1 cellular context compared by ENCODE assay signal in the genomic region with DNA sequence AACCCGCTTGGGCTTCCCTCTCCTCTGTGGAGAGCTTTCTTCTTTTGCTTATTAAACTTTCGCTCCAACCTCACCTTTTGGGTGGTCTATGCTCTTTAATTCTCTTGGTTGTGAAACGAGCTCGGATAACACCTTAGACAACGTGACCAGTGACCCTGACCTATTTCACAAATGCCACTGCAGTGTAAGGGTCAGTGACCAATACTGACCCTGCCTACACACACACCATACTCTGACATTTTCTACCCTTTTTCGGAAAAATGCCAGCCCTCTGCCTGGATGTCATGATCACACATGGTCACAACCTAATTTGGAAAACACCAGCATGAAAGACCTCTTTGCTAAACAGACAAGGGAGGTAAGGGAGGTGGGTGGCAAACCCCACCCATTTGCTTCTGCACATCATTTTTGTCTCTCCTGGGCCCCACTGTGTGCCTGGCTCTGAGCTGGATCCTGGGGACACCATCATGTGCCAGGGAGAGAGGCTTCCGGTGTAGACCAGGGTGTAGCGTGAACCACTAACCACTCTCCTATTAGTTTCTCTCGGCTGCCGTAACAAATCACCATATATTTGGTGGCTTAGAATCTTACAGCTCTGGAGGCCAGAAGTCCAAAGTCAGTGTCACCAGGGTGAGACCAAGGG.
TF ChIP-seq lines count a peak whose summit lies in the region.

No MANE protein-coding gene starts in this region.

TF ChIP-seq in HepG2, 621 proteins besides CTCF, POLR2A, EP300 and RAD21 (continued from another document and continues in another):
- peak; percentile 45; the same call in 1 of the 2 replicates for TF ChIP-seq ARID4A (CRISPR knock-in tag; IDR thresholded peaks at IDR 0.05; ENCODE audit: borderline replicate concordance)
- TF ChIP-seq HINFP (CRISPR knock-in tag; IDR thresholded peaks at IDR 0.05; ENCODE audit: low read depth): 0 out of 2 replicates have a peak, but pooled peaks have one; percentile 24
- peak; percentile 70 for TF ChIP-seq SALL1 (CRISPR knock-in tag; IDR thresholded peaks at IDR 0.05)
- peak; percentile 91 for TF ChIP-seq FOXO1 (CRISPR knock-in tag; IDR thresholded peaks at IDR 0.05)
- TF ChIP-seq, protein P1, sequence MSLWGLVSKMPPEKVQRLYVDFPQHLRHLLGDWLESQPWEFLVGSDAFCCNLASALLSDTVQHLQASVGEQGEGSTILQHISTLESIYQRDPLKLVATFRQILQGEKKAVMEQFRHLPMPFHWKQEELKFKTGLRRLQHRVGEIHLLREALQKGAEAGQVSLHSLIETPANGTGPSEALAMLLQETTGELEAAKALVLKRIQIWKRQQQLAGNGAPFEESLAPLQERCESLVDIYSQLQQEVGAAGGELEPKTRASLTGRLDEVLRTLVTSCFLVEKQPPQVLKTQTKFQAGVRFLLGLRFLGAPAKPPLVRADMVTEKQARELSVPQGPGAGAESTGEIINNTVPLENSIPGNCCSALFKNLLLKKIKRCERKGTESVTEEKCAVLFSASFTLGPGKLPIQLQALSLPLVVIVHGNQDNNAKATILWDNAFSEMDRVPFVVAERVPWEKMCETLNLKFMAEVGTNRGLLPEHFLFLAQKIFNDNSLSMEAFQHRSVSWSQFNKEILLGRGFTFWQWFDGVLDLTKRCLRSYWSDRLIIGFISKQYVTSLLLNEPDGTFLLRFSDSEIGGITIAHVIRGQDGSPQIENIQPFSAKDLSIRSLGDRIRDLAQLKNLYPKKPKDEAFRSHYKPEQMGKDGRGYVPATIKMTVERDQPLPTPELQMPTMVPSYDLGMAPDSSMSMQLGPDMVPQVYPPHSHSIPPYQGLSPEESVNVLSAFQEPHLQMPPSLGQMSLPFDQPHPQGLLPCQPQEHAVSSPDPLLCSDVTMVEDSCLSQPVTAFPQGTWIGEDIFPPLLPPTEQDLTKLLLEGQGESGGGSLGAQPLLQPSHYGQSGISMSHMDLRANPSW (CRISPR knock-in tag; IDR thresholded peaks at IDR 0.05; ENCODE audit: borderline replicate concordance): no peak
- TF ChIP-seq ZNF451 (CRISPR knock-in tag; IDR thresholded peaks at IDR 0.05): no peak
- TF ChIP-seq CCDC6 (CRISPR knock-in tag; IDR thresholded peaks at IDR 0.05): no peak
- TF ChIP-seq, protein P2, sequence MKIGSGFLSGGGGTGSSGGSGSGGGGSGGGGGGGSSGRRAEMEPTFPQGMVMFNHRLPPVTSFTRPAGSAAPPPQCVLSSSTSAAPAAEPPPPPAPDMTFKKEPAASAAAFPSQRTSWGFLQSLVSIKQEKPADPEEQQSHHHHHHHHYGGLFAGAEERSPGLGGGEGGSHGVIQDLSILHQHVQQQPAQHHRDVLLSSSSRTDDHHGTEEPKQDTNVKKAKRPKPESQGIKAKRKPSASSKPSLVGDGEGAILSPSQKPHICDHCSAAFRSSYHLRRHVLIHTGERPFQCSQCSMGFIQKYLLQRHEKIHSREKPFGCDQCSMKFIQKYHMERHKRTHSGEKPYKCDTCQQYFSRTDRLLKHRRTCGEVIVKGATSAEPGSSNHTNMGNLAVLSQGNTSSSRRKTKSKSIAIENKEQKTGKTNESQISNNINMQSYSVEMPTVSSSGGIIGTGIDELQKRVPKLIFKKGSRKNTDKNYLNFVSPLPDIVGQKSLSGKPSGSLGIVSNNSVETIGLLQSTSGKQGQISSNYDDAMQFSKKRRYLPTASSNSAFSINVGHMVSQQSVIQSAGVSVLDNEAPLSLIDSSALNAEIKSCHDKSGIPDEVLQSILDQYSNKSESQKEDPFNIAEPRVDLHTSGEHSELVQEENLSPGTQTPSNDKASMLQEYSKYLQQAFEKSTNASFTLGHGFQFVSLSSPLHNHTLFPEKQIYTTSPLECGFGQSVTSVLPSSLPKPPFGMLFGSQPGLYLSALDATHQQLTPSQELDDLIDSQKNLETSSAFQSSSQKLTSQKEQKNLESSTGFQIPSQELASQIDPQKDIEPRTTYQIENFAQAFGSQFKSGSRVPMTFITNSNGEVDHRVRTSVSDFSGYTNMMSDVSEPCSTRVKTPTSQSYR (CRISPR knock-in tag; IDR thresholded peaks at IDR 0.05; ENCODE audit: borderline replicate concordance): peak; percentile 74; the same call in 1 of the 2 replicates
- TF ChIP-seq MEIS2 (CRISPR knock-in tag; IDR thresholded peaks at IDR 0.05): no peak
- TF ChIP-seq, protein P3, sequence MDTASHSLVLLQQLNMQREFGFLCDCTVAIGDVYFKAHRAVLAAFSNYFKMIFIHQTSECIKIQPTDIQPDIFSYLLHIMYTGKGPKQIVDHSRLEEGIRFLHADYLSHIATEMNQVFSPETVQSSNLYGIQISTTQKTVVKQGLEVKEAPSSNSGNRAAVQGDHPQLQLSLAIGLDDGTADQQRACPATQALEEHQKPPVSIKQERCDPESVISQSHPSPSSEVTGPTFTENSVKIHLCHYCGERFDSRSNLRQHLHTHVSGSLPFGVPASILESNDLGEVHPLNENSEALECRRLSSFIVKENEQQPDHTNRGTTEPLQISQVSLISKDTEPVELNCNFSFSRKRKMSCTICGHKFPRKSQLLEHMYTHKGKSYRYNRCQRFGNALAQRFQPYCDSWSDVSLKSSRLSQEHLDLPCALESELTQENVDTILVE (CRISPR knock-in tag; IDR thresholded peaks at IDR 0.05): 0 out of 2 replicates have a peak, but pooled peaks have one; percentile 75
- TF ChIP-seq GFI1 (CRISPR knock-in tag; IDR thresholded peaks at IDR 0.05; ENCODE audit: borderline replicate concordance): 0 out of 2 replicates have a peak, but pooled peaks have one; percentile 26
- TF ChIP-seq CBX5 (CRISPR knock-in tag; IDR thresholded peaks at IDR 0.05; ENCODE audit: borderline replicate concordance): 0 out of 2 replicates have a peak, but pooled peaks have one; percentile 62
- no peak for TF ChIP-seq ZFY (CRISPR knock-in tag; IDR thresholded peaks at IDR 0.05)
- peak; percentile 49; the same call in 1 of the 2 replicates for TF ChIP-seq GATAD1 (CRISPR knock-in tag; IDR thresholded peaks at IDR 0.05)
- 0 out of 4 replicates have a peak, but pooled peaks of 1 of the 2 experiments have one; percentile 39 for TF ChIP-seq KLF16 (CRISPR knock-in tag; IDR thresholded peaks at IDR 0.05)
- TF ChIP-seq, protein P4, sequence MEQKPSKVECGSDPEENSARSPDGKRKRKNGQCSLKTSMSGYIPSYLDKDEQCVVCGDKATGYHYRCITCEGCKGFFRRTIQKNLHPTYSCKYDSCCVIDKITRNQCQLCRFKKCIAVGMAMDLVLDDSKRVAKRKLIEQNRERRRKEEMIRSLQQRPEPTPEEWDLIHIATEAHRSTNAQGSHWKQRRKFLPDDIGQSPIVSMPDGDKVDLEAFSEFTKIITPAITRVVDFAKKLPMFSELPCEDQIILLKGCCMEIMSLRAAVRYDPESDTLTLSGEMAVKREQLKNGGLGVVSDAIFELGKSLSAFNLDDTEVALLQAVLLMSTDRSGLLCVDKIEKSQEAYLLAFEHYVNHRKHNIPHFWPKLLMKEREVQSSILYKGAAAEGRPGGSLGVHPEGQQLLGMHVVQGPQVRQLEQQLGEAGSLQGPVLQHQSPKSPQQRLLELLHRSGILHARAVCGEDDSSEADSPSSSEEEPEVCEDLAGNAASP (CRISPR knock-in tag; IDR thresholded peaks at IDR 0.05; ENCODE audit: borderline replicate concordance): peak; percentile 90
- no peak for TF ChIP-seq NPAS2 (CRISPR knock-in tag; IDR thresholded peaks at IDR 0.05; ENCODE audit: borderline replicate concordance)
- TF ChIP-seq, protein P5, sequence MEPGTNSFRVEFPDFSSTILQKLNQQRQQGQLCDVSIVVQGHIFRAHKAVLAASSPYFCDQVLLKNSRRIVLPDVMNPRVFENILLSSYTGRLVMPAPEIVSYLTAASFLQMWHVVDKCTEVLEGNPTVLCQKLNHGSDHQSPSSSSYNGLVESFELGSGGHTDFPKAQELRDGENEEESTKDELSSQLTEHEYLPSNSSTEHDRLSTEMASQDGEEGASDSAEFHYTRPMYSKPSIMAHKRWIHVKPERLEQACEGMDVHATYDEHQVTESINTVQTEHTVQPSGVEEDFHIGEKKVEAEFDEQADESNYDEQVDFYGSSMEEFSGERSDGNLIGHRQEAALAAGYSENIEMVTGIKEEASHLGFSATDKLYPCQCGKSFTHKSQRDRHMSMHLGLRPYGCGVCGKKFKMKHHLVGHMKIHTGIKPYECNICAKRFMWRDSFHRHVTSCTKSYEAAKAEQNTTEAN (CRISPR knock-in tag; conservative IDR thresholded peaks at IDR 0.05): 0 out of 2 replicates have a peak, but pooled peaks have one; percentile 28
- TF ChIP-seq, protein P6, sequence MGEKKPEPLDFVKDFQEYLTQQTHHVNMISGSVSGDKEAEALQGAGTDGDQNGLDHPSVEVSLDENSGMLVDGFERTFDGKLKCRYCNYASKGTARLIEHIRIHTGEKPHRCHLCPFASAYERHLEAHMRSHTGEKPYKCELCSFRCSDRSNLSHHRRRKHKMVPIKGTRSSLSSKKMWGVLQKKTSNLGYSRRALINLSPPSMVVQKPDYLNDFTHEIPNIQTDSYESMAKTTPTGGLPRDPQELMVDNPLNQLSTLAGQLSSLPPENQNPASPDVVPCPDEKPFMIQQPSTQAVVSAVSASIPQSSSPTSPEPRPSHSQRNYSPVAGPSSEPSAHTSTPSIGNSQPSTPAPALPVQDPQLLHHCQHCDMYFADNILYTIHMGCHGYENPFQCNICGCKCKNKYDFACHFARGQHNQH (CRISPR knock-in tag; IDR thresholded peaks at IDR 0.05): 0 out of 2 replicates have a peak, but pooled peaks have one; percentile 24
- TF ChIP-seq CC2D1A (CRISPR knock-in tag; IDR thresholded peaks at IDR 0.05): no peak
- TF ChIP-seq, protein P7, sequence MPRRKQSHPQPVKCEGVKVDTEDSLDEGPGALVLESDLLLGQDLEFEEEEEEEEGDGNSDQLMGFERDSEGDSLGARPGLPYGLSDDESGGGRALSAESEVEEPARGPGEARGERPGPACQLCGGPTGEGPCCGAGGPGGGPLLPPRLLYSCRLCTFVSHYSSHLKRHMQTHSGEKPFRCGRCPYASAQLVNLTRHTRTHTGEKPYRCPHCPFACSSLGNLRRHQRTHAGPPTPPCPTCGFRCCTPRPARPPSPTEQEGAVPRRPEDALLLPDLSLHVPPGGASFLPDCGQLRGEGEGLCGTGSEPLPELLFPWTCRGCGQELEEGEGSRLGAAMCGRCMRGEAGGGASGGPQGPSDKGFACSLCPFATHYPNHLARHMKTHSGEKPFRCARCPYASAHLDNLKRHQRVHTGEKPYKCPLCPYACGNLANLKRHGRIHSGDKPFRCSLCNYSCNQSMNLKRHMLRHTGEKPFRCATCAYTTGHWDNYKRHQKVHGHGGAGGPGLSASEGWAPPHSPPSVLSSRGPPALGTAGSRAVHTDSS (CRISPR knock-in tag; conservative IDR thresholded peaks at IDR 0.05): no peak
- peak; percentile 81 for TF ChIP-seq TEAD3 (CRISPR knock-in tag; optimal IDR thresholded peaks at IDR 0.05; ENCODE audit: borderline replicate concordance)
- TF ChIP-seq, protein P8, sequence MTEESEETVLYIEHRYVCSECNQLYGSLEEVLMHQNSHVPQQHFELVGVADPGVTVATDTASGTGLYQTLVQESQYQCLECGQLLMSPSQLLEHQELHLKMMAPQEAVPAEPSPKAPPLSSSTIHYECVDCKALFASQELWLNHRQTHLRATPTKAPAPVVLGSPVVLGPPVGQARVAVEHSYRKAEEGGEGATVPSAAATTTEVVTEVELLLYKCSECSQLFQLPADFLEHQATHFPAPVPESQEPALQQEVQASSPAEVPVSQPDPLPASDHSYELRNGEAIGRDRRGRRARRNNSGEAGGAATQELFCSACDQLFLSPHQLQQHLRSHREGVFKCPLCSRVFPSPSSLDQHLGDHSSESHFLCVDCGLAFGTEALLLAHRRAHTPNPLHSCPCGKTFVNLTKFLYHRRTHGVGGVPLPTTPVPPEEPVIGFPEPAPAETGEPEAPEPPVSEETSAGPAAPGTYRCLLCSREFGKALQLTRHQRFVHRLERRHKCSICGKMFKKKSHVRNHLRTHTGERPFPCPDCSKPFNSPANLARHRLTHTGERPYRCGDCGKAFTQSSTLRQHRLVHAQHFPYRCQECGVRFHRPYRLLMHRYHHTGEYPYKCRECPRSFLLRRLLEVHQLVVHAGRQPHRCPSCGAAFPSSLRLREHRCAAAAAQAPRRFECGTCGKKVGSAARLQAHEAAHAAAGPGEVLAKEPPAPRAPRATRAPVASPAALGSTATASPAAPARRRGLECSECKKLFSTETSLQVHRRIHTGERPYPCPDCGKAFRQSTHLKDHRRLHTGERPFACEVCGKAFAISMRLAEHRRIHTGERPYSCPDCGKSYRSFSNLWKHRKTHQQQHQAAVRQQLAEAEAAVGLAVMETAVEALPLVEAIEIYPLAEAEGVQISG (CRISPR knock-in tag; IDR thresholded peaks at IDR 0.05): peak; percentile 42
- peak; percentile 80; the same call in 1 of the 2 replicates for TF ChIP-seq ZNF317 (CRISPR knock-in tag; IDR thresholded peaks at IDR 0.05)
